In genomic region chr5:74766887-74767578, GRCh38 we compare ENCODE assay signal across 8 cellular contexts. TPM values are rescaled to one million over a fixed set of nuclear protein-coding genes. Genes with fewer than 3 reads are reported as not detected.
DNase-seq lines count a peak whose midpoint lies in the region; ATAC-seq and TF ChIP-seq lines count a peak whose summit lies in the region.

GFM2 (minus strand) TSS chr5:74767117; CDS start chr5:74763742, 3,375 bp downstream.
NSA2 (plus strand) TSS chr5:74767249; CDS start chr5:74767361, 112 bp downstream.

- peaks cover 8% of the 10 kb centered on the region for H3K36me3 Mint-ChIP-seq in activated naive CD8-positive, alpha-beta T cell

- DNase-seq in NCI-H1092 treated with DMSO at 0.1 percent for 48 hours (lab: John Stamatoyannopoulos, UW) = peak; percentile 83
- peak; percentile 86 for DNase-seq in SKM-1 (lab: John Stamatoyannopoulos, UW; ENCODE audit: unreplicated experiment)
- peak; percentile 94 for DNase-seq in glomerular visceral epithelial cell (ENCODE audit: extremely low spot score)
- DNase-seq in osteoblast (ENCODE audit: insufficient read length, low spot score, missing footprints) = peak; percentile 85
- DNase-seq in thoracic aorta (ENCODE audit: low spot score) = peak; percentile 59

- H3K9me3 Mint-ChIP-seq in activated naive CD8-positive, alpha-beta T cell (ENCODE audit: low read depth) = no peaks in the 10 kb centered on the region

- peaks cover 40% of the 10 kb centered on the region for H3K4me1 Mint-ChIP-seq in activated naive CD8-positive, alpha-beta T cell (ENCODE audit: low read depth)

- ATAC-seq in HG02610 (IDR thresholded peaks at IDR 0.05; ENCODE audit: unreplicated experiment) (peak; percentile 83), thoracic aorta (ENCODE audit: insufficient number of reproducible peaks, low FRiP score, low read depth) (peak; percentile 93)

- H3K79me2 ChIP-seq in osteoblast (ENCODE audit: insufficient read depth, low read length) = peaks cover 52% of the 10 kb centered on the region

- H3K27me3 Mint-ChIP-seq in activated naive CD8-positive, alpha-beta T cell = no peaks in the 10 kb centered on the region

- H3K4me2 ChIP-seq in osteoblast (ENCODE audit: insufficient read depth, low read length) = peak within 1 kb of the TSS; percentile 100

- H3K4me1 ChIP-seq in osteoblast (ENCODE audit: insufficient read depth, low read length) (peaks cover 40% of the 10 kb centered on the region), thoracic aorta (ENCODE audit: control insufficient read depth in 1 of 2, low read depth in 2 of 2) (peaks cover 12 to 26% of the 10 kb centered on the region in 2 donors)

- no peaks in the 10 kb centered on the region for H3K9me3 ChIP-seq in osteoblast (ENCODE audit: low read depth, low read length)
- no peaks in the 10 kb centered on the region for H3K9me3 ChIP-seq in thoracic aorta

- no peaks in the 10 kb centered on the region for H4K20me1 ChIP-seq in osteoblast (ENCODE audit: insufficient read depth, low read length)

- peak within 1 kb of the TSS; percentile 100 for H3K4me3 ChIP-seq in GM08714 (ENCODE audit: low read length)
- peak within 1 kb of the TSS; percentile 96 for H3K4me3 ChIP-seq in osteoblast (ENCODE audit: insufficient read depth, low read length)
- peak within 1 kb of the TSS; percentile 88 for H3K4me3 ChIP-seq in thoracic aorta

- peak within 1 kb of the TSS; percentile 100 for H3K4me3 Mint-ChIP-seq in activated naive CD8-positive, alpha-beta T cell

- no peaks in the 10 kb centered on the region for H3K27me3 ChIP-seq in osteoblast (ENCODE audit: insufficient read depth, low read length)
- no peaks in the 10 kb centered on the region for H3K27me3 ChIP-seq in thoracic aorta (replicated peaks; ENCODE audit: insufficient read depth)

- peaks cover 26% of the 10 kb centered on the region for H3K36me3 ChIP-seq in osteoblast (ENCODE audit: insufficient read depth, low read length)
- peaks cover 22% of the 10 kb centered on the region for H3K36me3 ChIP-seq in thoracic aorta

- no peak for TF ChIP-seq CTCF in osteoblast (IDR thresholded peaks at IDR 0.05; ENCODE audit: extremely low read depth, low read depth, low read length)
- no peak for TF ChIP-seq CTCF in thoracic aorta (IDR thresholded peaks at IDR 0.05)

- H3K27ac ChIP-seq in osteoblast (ENCODE audit: low read depth, low read length) (peak within 1 kb of the TSS; percentile 74), thoracic aorta (peak within 1 kb of the TSS; percentile 70 to 75)

- peak within 1 kb of the TSS; percentile 98 for H2AFZ ChIP-seq in osteoblast (ENCODE audit: low read length)

- H3K27ac Mint-ChIP-seq in activated naive CD8-positive, alpha-beta T cell = peak within 1 kb of the TSS; percentile 97

RNA-seq across cellular contexts. Expression of gene GFM2, which starts in this region (rescaled TPM):
- 22.8 and 23.0 TPM in 2 replicates for total RNA-seq in osteoblast
- 10 to 100 TPM; 11.6 to 12.6 TPM for total RNA-seq in thoracic aorta

RNA-seq across cellular contexts. Expression of gene NSA2, which starts in this region (rescaled TPM):
- total RNA-seq in osteoblast (75.6 and 82.8 TPM in 2 replicates), thoracic aorta (10 to 100 TPM; 58.9 to 76.1 TPM)

Comparison
In these comparisons a context has a peak if more than half of its experiments do, and no peak if none do; other contexts are left out.
1. Peak in every context shown above with its lines: DNase-seq, ATAC-seq, H3K4me3 ChIP-seq and H3K27ac ChIP-seq.